30 cellular contexts compared by ENCODE assay signal in the genomic region with DNA sequence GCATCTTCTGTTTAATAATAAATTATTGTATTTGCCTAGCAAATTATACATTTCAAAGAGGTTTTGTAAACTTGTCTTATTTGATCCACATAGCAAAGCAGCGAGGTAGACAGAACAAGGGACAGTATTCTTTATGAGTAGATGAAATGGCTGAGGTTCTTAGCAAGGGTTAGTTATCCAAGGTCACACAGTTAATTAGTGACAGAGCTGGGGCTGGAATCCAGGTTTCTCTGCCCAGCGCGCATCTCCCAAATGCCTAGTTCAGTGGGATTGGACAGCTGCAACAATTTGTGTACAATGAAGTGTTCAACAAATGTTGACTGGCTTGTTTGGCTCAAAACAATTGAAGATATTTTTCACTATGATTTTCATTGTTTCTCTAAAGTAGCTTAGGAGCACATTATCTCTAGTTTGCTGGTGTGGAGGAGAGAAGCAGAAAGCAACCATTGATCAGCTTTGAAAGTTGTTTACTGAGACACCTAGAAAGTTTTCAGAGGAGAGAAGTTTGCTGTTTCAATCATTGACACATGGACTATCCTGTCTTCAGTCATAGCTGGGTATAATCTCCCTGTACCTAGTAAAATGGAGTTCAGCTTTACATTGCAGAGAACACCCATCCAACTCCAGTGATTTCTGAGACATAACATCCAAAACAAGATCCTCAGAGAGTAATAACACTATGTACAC.
DNase-seq lines count a peak whose midpoint lies in the region; ATAC-seq, FAIRE-seq and TF ChIP-seq lines count a peak whose summit lies in the region.
"Had no signal": no experiment of that assay in that cellular context is flagged by ENCODE, and none has a peak within 500 bp of the region (broad histone marks: within the 10 kb centered on the region; RNA-seq: fewer than 3 reads in every experiment).

No MANE protein-coding gene starts in this region.

- 0% methylated on average over 3 of the region's 3 CpGs for WGBS in HepG2 (ENCODE audit: low lambda C conversion rate)
- WGBS in neuronal stem cell (ENCODE audit: extremely low coverage in 2 of 2, insufficient read length in 2 of 2, insufficient replicate concordance in 1 of 2), 2 donors = no CpG with 5 or more reads among the region's 3 CpGs

- CTCF ChIA-PET in WTC11 (lab: Charles Lee) (no interaction called here), HepG2 (lab: Yijun Ruan, JAX; ENCODE audit: low intra/inter-chr PET ratio, low total read pairs) (no interaction called here)

- H3K4me2 ChIP-seq in HepG2 (ENCODE audit: low read depth, low read length) = peak overlapping the region; percentile 63
- H3K4me2 ChIP-seq in neuronal stem cell (ENCODE audit: insufficient read depth, low read length, poor library complexity, severe bottlenecking) = no peak overlapping the region
- H3K4me2 ChIP-seq: PC-9 had no signal

- TF ChIP-seq POLR2A in HepG2 (IDR thresholded peaks at IDR 0.05; ENCODE audit: insufficient read depth in 1 of 2, low read depth in 2 of 2, low read length in 2 of 2) = no peak

- H3K4me3 ChIP-seq in HepG2 (replicated peaks in 1 of 3; ENCODE audit: insufficient read depth in 1 of 3, low read depth in 2 of 3, low read length in 3 of 3) (peak overlapping the region in 1 of 3 experiments; percentile 13; a peak in 2 of 6 replicates), neuronal stem cell (ENCODE audit: low read length in 2 of 2) (no peak overlapping the region)
- H3K4me3 ChIP-seq: GM23248, PC-9 had no signal

- DNase-seq in HuH-7.5 (ENCODE audit: low spot score) = peak; percentile 14
- no peak for DNase-seq in WTC11 (ENCODE audit: low spot score)
- peak; percentile 87 for DNase-seq in HepG2 (ENCODE audit: low spot score)
- DNase-seq in renal cortical epithelial cell (ENCODE audit: low read depth) = peak; percentile 16
- no peak for DNase-seq in RPMI8226
- DNase-seq in GM13977 (ENCODE audit: low spot score) = no peak
- no peak for DNase-seq in T-helper 2 cell
- DNase-seq in neuronal stem cell (ENCODE audit: low spot score) = no peak
- DNase-seq: CD8-positive, alpha-beta memory T cell; DMS 273 treated with DMSO at 0.1 percent for 48 hours; DMS79; GM23248; H7; IMR-90; KG1; MM.1S; NCI-H1417; NCI-H1694; NCI-H2081; NCI-H2227 treated with DMSO at 0.1 percent for 48 hours; NCI-H510A; NCI-H774; PC-9; SHP77; T-helper 1 cell had no signal

- BruUV-seq in HepG2 (replicated peaks; lab: Mats Ljungman, UMichigan) = no TSS peak

- no peaks in the 10 kb centered on the region for H3K79me2 ChIP-seq in HepG2 (ENCODE audit: insufficient read depth, low read length)

- H3K27me3 ChIP-seq in HepG2 (ENCODE audit: control insufficient read depth in 1 of 2, insufficient read depth in 2 of 2, low read length in 2 of 2) (no peaks in the 10 kb centered on the region), neuronal stem cell (ENCODE audit: control insufficient read depth in 3 of 3, insufficient read depth in 3 of 3, low read depth in 1 of 3, low read length in 3 of 3) (no peaks in the 10 kb centered on the region)

- no peaks in the 10 kb centered on the region for H3K36me3 ChIP-seq in HepG2 (replicated peaks in 1 of 2; ENCODE audit: control insufficient read depth in 1 of 2, insufficient read depth in 2 of 2, low read length in 2 of 2)
- H3K36me3 ChIP-seq in neuronal stem cell (replicated peaks in 1 of 2; ENCODE audit: control insufficient read depth in 2 of 2, insufficient read depth in 2 of 2, low read length in 2 of 2) = peaks cover 0 to 15% of the 10 kb centered on the region in 2 donors

- no peaks in the 10 kb centered on the region for H3K79me1 ChIP-seq in neuronal stem cell (ENCODE audit: low read depth, low read length)

- in situ Hi-C loops in HepG2 (cut with HindIII; ENCODE audit: extremely low pct_ligation_motif_present, low pct_unique_long_range_greater_than_20kb) = no loop called here
- in situ Hi-C loops in GM13977 (cut with MboI; ENCODE audit: low pct_unique_long_range_greater_than_20kb, low sequenced_read_pairs, unreplicated experiment) = no loop called here

- 0 out of 2 replicates have a peak overlapping the region, but pooled peaks have one; percentile 11 for H3K27ac Mint-ChIP-seq in WTC11
- H3K27ac Mint-ChIP-seq: B cell; CD8-positive, alpha-beta memory T cell had no signal

- TF ChIP-seq EP300 in HepG2 (IDR thresholded peaks at IDR 0.05; ENCODE audit: low read depth in 2 of 2, low read length in 2 of 2) (peak in 1 of 2 experiments; percentile 57; a peak in 1 of 4 replicates), HepG2 (CRISPR knock-in tag; IDR thresholded peaks at IDR 0.05; ENCODE audit: borderline replicate concordance) (no peak)

- H2AK5ac ChIP-seq in neuronal stem cell (ENCODE audit: low read depth, low read length) = no peak overlapping the region

- no peak for ATAC-seq in WTC11
- ATAC-seq in HepG2 = peak; percentile 100

- no peak overlapping the region for H2BK15ac ChIP-seq in neuronal stem cell (ENCODE audit: low read length)

- POLR2A ChIA-PET in WTC11 (lab: Charles Lee) = interaction anchor here (0.6 kb wide), 1 partner anchor 402 kb away, joined by 3 read pairs; no protein-coding TSS in a partner anchor
- POLR2A ChIA-PET in HepG2 (lab: Yijun Ruan, JAX) = interaction anchor here (1.1 kb wide), 1 partner anchor 16 kb away, joined by 4 read pairs; no protein-coding TSS in a partner anchor

- H3K9me3 Mint-ChIP-seq in WTC11 = no peaks in the 10 kb centered on the region

- H3K14ac ChIP-seq in neuronal stem cell (ENCODE audit: low read length) = no peak overlapping the region

- peaks cover 40% of the 10 kb centered on the region for H3K4me1 ChIP-seq in HepG2 (ENCODE audit: insufficient read depth, low read length)
- peaks cover 0 to 1% of the 10 kb centered on the region in 2 donors for H3K4me1 ChIP-seq in neuronal stem cell (ENCODE audit: control insufficient read depth in 2 of 2, insufficient read depth in 1 of 2, low read depth in 1 of 2, low read length in 2 of 2)

- no peak for TF ChIP-seq RAD21 in HepG2 (CRISPR knock-in tag; IDR thresholded peaks at IDR 0.05)

- H3K4me1 Mint-ChIP-seq in WTC11 = peaks cover 15% of the 10 kb centered on the region
- H3K4me1 Mint-ChIP-seq: B cell; CD8-positive, alpha-beta memory T cell had no signal

- H3K9me3 ChIP-seq in HepG2 (ENCODE audit: low read length) (no peaks in the 10 kb centered on the region), neuronal stem cell (replicated peaks in 1 of 2; ENCODE audit: control insufficient read depth in 2 of 2, insufficient read depth in 1 of 2, low read depth in 1 of 2, low read length in 2 of 2) (no peaks in the 10 kb centered on the region)

- H3K18ac ChIP-seq in neuronal stem cell (ENCODE audit: low read length) = no peak overlapping the region

- no peak overlapping the region for H2BK12ac ChIP-seq in neuronal stem cell (ENCODE audit: low read length)

- H2AFZ ChIP-seq in HepG2 (ENCODE audit: low read length) (no peak overlapping the region), neuronal stem cell (ENCODE audit: low read length) (no peak overlapping the region)
- H2AFZ ChIP-seq: GM23248, PC-9 had no signal

- H4K20me1 ChIP-seq in HepG2 (ENCODE audit: insufficient read depth, low read length) = no peaks in the 10 kb centered on the region

- no peak overlapping the region for H3K4me3 Mint-ChIP-seq in WTC11
- H3K4me3 Mint-ChIP-seq: B cell; CD8-positive, alpha-beta memory T cell had no signal

- H4K8ac ChIP-seq in neuronal stem cell (ENCODE audit: low read depth, low read length) = no peak overlapping the region

- H3K23ac ChIP-seq in neuronal stem cell (ENCODE audit: low read depth, low read length, poor library complexity) = no peak overlapping the region

- no peak overlapping the region for H2BK5ac ChIP-seq in neuronal stem cell (ENCODE audit: low read length)

- peak; percentile 72 for FAIRE-seq in HepG2 (lab: Jason Lieb, UNC)
- FAIRE-seq: GM12892, GM18507 had no signal

- TF ChIP-seq CTCF in WTC11 (IDR thresholded peaks at IDR 0.05) (no peak), HepG2 (CRISPR knock-in tag; IDR thresholded peaks at IDR 0.05) (no peak), GM13977 (IDR thresholded peaks at IDR 0.05; ENCODE audit: extremely low read depth, insufficient read depth, missing control alignments) (no peak)

- no peak overlapping the region for H2BK120ac ChIP-seq in neuronal stem cell (ENCODE audit: low read depth, low read length)

- H3K27me3 Mint-ChIP-seq in WTC11 (ENCODE audit: low read depth) = no peaks in the 10 kb centered on the region
- H3K27me3 Mint-ChIP-seq: B cell had no signal

- intact Hi-C loops in HepG2 (cut with micrococcal nuclease; ENCODE audit: unreplicated experiment) = no loop called here

- H3K36me3 Mint-ChIP-seq in WTC11 = no peaks in the 10 kb centered on the region
- H3K36me3 Mint-ChIP-seq: CD8-positive, alpha-beta memory T cell had no signal

- H3K4ac ChIP-seq in neuronal stem cell (ENCODE audit: low read length) = no peak overlapping the region

- H3K27ac ChIP-seq in HepG2 (ENCODE audit: extremely low read length, insufficient read depth, low read length) (peak overlapping the region; percentile 45), neuronal stem cell (replicated peaks; ENCODE audit: low read length) (no peak overlapping the region)
- H3K27ac ChIP-seq: C4-2B, GM23248, PC-9, RWPE1 had no signal

- H4K91ac ChIP-seq in neuronal stem cell (ENCODE audit: low read depth, low read length, poor library complexity) = no peak overlapping the region

- H3K9ac ChIP-seq in HepG2 (ENCODE audit: insufficient read depth, low read depth, low read length) = no peak overlapping the region
- no peak overlapping the region for H3K9ac ChIP-seq in neuronal stem cell (ENCODE audit: low read depth, low read length, poor library complexity)
- H3K9ac ChIP-seq: GM23248 had no signal

TF ChIP-seq in WTC11, 78 proteins besides CTCF, POLR2A, EP300 and RAD21 (continues in another document):
- no peak for TF ChIP-seq SOX15 (CRISPR knock-in tag; IDR thresholded peaks at IDR 0.05)

TF ChIP-seq in HepG2, 621 proteins besides CTCF, POLR2A, EP300 and RAD21 (continues in another document):
- TF ChIP-seq, protein P1, sequence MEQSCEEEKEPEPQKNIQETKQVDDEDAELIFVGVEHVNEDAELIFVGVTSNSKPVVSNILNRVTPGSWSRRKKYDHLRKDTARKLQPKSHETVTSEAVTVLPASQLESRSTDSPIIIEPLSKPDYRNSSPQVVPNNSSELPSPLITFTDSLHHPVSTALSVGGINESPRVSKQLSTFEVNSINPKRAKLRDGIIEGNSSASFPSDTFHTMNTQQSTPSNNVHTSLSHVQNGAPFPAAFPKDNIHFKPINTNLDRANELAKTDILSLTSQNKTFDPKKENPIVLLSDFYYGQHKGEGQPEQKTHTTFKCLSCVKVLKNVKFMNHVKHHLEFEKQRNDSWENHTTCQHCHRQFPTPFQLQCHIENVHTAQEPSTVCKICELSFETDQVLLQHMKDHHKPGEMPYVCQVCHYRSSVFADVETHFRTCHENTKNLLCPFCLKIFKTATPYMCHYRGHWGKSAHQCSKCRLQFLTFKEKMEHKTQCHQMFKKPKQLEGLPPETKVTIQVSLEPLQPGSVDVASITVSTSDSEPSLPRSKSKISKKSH (CRISPR knock-in tag; IDR thresholded peaks at IDR 0.05; ENCODE audit: borderline replicate concordance) = no peak
- TF ChIP-seq PPARG (CRISPR knock-in tag; conservative IDR thresholded peaks at IDR 0.05) (no peak), ZNF121 (CRISPR knock-in tag; IDR thresholded peaks at IDR 0.05) (no peak), SOX13 (IDR thresholded peaks at IDR 0.05) (no peak), SOX13 (CRISPR knock-in tag; conservative IDR thresholded peaks at IDR 0.05 in 1 of 2, IDR thresholded peaks at IDR 0.05 in 1 of 2) (peak in 1 of 2 experiments; percentile 85; a peak in 2 of 4 replicates), REXO4 (CRISPR knock-in tag; IDR thresholded peaks at IDR 0.05; ENCODE audit: borderline replicate concordance) (no peak)

Comparison
In these comparisons a context has a peak if more than half of its experiments do, and no peak if none do; other contexts are left out.
1. DNase-seq: peak in HuH-7.5 (single experiment), HepG2 (single experiment) and renal cortical epithelial cell (single experiment); none in WTC11 (single experiment), RPMI8226 (single experiment), GM13977 (single experiment), T-helper 2 cell (0 of 5) and neuronal stem cell (single experiment).